In the genomic region with DNA sequence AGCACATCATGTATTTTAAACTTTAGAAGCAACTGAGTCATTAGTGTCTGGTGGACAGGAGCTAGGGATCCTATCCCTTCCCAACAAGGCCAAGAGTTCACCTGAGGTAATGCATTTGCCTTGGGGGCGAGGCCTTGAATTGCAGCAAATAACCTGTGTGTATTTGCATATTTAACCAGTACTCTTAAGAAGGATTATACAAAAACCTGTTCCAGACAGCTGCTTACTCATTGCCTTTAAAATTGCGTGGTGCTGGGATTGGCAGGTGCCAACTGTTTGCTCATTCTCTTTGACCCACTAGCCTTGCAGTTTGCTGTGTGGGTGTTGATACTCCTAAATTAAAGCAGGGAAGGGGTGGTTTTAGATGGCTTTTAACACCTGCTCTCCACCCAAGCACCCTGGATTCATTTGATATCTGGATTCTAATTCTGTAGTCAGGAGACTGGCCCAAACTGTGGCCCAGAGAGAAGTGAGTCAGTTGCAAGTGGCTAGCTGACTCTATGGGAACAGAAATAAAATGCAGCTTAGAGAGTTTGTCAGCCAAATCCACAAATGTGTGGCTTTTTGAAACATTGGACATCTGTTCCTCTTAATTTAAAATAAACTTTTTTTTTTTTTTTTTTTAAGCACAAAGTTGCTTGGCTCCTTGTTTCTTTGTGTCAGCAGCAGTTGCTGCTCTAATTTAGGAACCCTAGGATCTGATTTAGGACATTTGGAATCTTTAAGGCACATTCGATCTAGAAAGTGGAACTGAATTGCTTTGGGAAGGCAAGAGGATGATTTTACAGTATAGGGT, we compare ENCODE assay signal across 1 cellular context.
TF ChIP-seq lines count a peak whose summit lies in the region.

No MANE protein-coding gene starts in this region.

TF ChIP-seq in HepG2, 621 proteins besides CTCF, POLR2A, EP300 and RAD21 (continued from another document and continues in another):
- TF ChIP-seq NFYC (CRISPR knock-in tag; IDR thresholded peaks at IDR 0.05) = no peak
- no peak for TF ChIP-seq ZNF136 (CRISPR knock-in tag; IDR thresholded peaks at IDR 0.05; ENCODE audit: low read depth)
- no peak for TF ChIP-seq CSRNP2 (CRISPR knock-in tag; conservative IDR thresholded peaks at IDR 0.05; ENCODE audit: low read depth)
- TF ChIP-seq EEA1 (CRISPR knock-in tag; IDR thresholded peaks at IDR 0.05; ENCODE audit: borderline replicate concordance) = no peak
- 0 out of 2 replicates have a peak, but pooled peaks have one; percentile 5 for TF ChIP-seq ZNF703 (CRISPR knock-in tag; IDR thresholded peaks at IDR 0.05; ENCODE audit: borderline replicate concordance)
- peak; percentile 87 for TF ChIP-seq NCOA2 (CRISPR knock-in tag; IDR thresholded peaks at IDR 0.05)
- TF ChIP-seq SP140L (CRISPR knock-in tag; IDR thresholded peaks at IDR 0.05; ENCODE audit: borderline replicate concordance) = no peak
- no peak for TF ChIP-seq HOXA9 (CRISPR knock-in tag; IDR thresholded peaks at IDR 0.05; ENCODE audit: borderline replicate concordance)
- TF ChIP-seq RAD51 (IDR thresholded peaks at IDR 0.05; ENCODE audit: borderline replicate concordance) = no peak
- no peak for TF ChIP-seq EED (CRISPR knock-in tag; IDR thresholded peaks at IDR 0.05)
- TF ChIP-seq ELF3 (CRISPR knock-in tag; IDR thresholded peaks at IDR 0.05) = no peak
- TF ChIP-seq SAFB2 (CRISPR knock-in tag; IDR thresholded peaks at IDR 0.05; ENCODE audit: borderline replicate concordance, low read depth) = no peak
- TF ChIP-seq, protein P1, sequence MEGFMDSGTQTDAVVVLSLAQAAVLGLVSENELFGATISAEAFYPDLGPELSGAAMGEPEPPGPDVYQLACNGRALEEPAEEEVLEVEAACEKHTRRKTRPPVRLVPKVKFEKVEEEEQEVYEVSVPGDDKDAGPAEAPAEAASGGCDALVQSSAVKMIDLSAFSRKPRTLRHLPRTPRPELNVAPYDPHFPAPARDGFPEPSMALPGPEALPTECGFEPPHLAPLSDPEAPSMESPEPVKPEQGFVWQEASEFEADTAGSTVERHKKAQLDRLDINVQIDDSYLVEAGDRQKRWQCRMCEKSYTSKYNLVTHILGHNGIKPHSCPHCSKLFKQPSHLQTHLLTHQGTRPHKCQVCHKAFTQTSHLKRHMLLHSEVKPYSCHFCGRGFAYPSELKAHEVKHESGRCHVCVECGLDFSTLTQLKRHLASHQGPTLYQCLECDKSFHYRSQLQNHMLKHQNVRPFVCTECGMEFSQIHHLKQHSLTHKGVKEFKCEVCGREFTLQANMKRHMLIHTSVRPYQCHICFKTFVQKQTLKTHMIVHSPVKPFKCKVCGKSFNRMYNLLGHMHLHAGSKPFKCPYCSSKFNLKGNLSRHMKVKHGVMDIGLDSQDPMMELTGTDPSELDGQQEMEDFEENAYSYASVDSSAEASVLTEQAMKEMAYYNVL (CRISPR knock-in tag; IDR thresholded peaks at IDR 0.05; ENCODE audit: borderline replicate concordance) = 0 out of 2 replicates have a peak, but pooled peaks have one; percentile 37
- TF ChIP-seq ZNF333 (CRISPR knock-in tag; IDR thresholded peaks at IDR 0.05; ENCODE audit: borderline replicate concordance) = no peak
- TF ChIP-seq FLYWCH1 (CRISPR knock-in tag; IDR thresholded peaks at IDR 0.05) = no peak
- TF ChIP-seq KDM5B (CRISPR knock-in tag; IDR thresholded peaks at IDR 0.05; ENCODE audit: borderline replicate concordance) = no peak
- no peak for TF ChIP-seq ZNF713 (CRISPR knock-in tag; IDR thresholded peaks at IDR 0.05)
- TF ChIP-seq ATRX (CRISPR knock-in tag; IDR thresholded peaks at IDR 0.05; ENCODE audit: borderline replicate concordance) = no peak
- TF ChIP-seq LCORL (IDR thresholded peaks at IDR 0.05) = no peak
- TF ChIP-seq LCORL (CRISPR knock-in tag; IDR thresholded peaks at IDR 0.05) = peak; percentile 47
- TF ChIP-seq ZNF10 (CRISPR knock-in tag; IDR thresholded peaks at IDR 0.05; ENCODE audit: borderline replicate concordance, low read depth) = no peak
- TF ChIP-seq, protein P2, sequence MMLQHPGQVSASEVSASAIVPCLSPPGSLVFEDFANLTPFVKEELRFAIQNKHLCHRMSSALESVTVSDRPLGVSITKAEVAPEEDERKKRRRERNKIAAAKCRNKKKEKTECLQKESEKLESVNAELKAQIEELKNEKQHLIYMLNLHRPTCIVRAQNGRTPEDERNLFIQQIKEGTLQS (CRISPR knock-in tag; IDR thresholded peaks at IDR 0.05) = peak; percentile 61; the same call in 1 of the 2 replicates
- TF ChIP-seq, protein P3, sequence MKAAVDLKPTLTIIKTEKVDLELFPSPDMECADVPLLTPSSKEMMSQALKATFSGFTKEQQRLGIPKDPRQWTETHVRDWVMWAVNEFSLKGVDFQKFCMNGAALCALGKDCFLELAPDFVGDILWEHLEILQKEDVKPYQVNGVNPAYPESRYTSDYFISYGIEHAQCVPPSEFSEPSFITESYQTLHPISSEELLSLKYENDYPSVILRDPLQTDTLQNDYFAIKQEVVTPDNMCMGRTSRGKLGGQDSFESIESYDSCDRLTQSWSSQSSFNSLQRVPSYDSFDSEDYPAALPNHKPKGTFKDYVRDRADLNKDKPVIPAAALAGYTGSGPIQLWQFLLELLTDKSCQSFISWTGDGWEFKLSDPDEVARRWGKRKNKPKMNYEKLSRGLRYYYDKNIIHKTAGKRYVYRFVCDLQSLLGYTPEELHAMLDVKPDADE (CRISPR knock-in tag; IDR thresholded peaks at IDR 0.05) = no peak
- no peak for TF ChIP-seq KDM1A (CRISPR knock-in tag; IDR thresholded peaks at IDR 0.05)
- TF ChIP-seq ZBTB33 (CRISPR knock-in tag; IDR thresholded peaks at IDR 0.05) = 0 out of 2 replicates have a peak, but pooled peaks have one; percentile 11
- TF ChIP-seq JUND (CRISPR knock-in tag; IDR thresholded peaks at IDR 0.05) = no peak; the same call in 1 of the 2 replicates
- TF ChIP-seq FOXC1 (CRISPR knock-in tag; IDR thresholded peaks at IDR 0.05; ENCODE audit: borderline replicate concordance) = 0 out of 2 replicates have a peak, but pooled peaks have one; percentile 21
- TF ChIP-seq, protein P4, sequence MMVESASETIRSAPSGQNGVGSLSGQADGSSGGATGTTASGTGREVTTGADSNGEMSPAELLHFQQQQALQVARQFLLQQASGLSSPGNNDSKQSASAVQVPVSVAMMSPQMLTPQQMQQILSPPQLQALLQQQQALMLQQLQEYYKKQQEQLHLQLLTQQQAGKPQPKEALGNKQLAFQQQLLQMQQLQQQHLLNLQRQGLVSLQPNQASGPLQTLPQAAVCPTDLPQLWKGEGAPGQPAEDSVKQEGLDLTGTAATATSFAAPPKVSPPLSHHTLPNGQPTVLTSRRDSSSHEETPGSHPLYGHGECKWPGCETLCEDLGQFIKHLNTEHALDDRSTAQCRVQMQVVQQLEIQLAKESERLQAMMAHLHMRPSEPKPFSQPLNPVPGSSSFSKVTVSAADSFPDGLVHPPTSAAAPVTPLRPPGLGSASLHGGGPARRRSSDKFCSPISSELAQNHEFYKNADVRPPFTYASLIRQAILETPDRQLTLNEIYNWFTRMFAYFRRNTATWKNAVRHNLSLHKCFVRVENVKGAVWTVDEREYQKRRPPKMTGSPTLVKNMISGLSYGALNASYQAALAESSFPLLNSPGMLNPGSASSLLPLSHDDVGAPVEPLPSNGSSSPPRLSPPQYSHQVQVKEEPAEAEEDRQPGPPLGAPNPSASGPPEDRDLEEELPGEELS (CRISPR knock-in tag; IDR thresholded peaks at IDR 0.05) = peak; percentile 59
- no peak for TF ChIP-seq ZNF441 (CRISPR knock-in tag; IDR thresholded peaks at IDR 0.05; ENCODE audit: borderline replicate concordance)
- no peak for TF ChIP-seq ZNF382 (CRISPR knock-in tag; IDR thresholded peaks at IDR 0.05; ENCODE audit: borderline replicate concordance)
- TF ChIP-seq PAWR (CRISPR knock-in tag; IDR thresholded peaks at IDR 0.05; ENCODE audit: borderline replicate concordance) = no peak
- no peak for TF ChIP-seq ZIK1 (CRISPR knock-in tag; IDR thresholded peaks at IDR 0.05; ENCODE audit: borderline replicate concordance, low read depth)
- no peak; the same call in 1 of the 2 replicates for TF ChIP-seq ZNF3 (CRISPR knock-in tag; IDR thresholded peaks at IDR 0.05)
- no peak for TF ChIP-seq PLRG1 (conservative IDR thresholded peaks at IDR 0.05)
- TF ChIP-seq POGZ (CRISPR knock-in tag; IDR thresholded peaks at IDR 0.05) = no peak
- TF ChIP-seq, protein P5, sequence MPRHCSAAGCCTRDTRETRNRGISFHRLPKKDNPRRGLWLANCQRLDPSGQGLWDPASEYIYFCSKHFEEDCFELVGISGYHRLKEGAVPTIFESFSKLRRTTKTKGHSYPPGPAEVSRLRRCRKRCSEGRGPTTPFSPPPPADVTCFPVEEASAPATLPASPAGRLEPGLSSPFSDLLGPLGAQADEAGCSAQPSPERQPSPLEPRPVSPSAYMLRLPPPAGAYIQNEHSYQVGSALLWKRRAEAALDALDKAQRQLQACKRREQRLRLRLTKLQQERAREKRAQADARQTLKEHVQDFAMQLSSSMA (CRISPR knock-in tag; IDR thresholded peaks at IDR 0.05) = no peak
- TF ChIP-seq ZNF740 (CRISPR knock-in tag; IDR thresholded peaks at IDR 0.05) = no peak
- TF ChIP-seq PHF5A (CRISPR knock-in tag; IDR thresholded peaks at IDR 0.05; ENCODE audit: low read depth, unreplicated experiment) = no peak
- TF ChIP-seq ASH2L (IDR thresholded peaks at IDR 0.05; ENCODE audit: insufficient read length, low read depth, low read length) = no peak
- TF ChIP-seq BATF2 (CRISPR knock-in tag; IDR thresholded peaks at IDR 0.05) = no peak
- no peak for TF ChIP-seq AGO2 (optimal IDR thresholded peaks at IDR 0.05; ENCODE audit: low read depth, low read length)
- TF ChIP-seq, protein P6, sequence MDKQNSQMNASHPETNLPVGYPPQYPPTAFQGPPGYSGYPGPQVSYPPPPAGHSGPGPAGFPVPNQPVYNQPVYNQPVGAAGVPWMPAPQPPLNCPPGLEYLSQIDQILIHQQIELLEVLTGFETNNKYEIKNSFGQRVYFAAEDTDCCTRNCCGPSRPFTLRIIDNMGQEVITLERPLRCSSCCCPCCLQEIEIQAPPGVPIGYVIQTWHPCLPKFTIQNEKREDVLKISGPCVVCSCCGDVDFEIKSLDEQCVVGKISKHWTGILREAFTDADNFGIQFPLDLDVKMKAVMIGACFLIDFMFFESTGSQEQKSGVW (CRISPR knock-in tag; IDR thresholded peaks at IDR 0.05; ENCODE audit: borderline replicate concordance) = no peak
- no peak for TF ChIP-seq ZNF549 (CRISPR knock-in tag; IDR thresholded peaks at IDR 0.05)
- TF ChIP-seq MBNL3 (CRISPR knock-in tag; conservative IDR thresholded peaks at IDR 0.05) = no peak
- no peak for TF ChIP-seq HOXD1 (CRISPR knock-in tag; IDR thresholded peaks at IDR 0.05)
- no peak for TF ChIP-seq RNF2 (conservative IDR thresholded peaks at IDR 0.05; ENCODE audit: low read depth)
- TF ChIP-seq BRCA1 (CRISPR knock-in tag; IDR thresholded peaks at IDR 0.05) = no peak
- TF ChIP-seq ZNF232 (CRISPR knock-in tag; IDR thresholded peaks at IDR 0.05; ENCODE audit: borderline replicate concordance) = no peak
- TF ChIP-seq SIN3B (IDR thresholded peaks at IDR 0.05; ENCODE audit: low read length) = no peak
- no peak for TF ChIP-seq YY1 (IDR thresholded peaks at IDR 0.05; ENCODE audit: insufficient read depth, insufficient replicate concordance, low read depth, low read length)
